8 cellular contexts compared by ENCODE assay signal in genomic region chr9:72315510-72316287, GRCh38. TPM values are rescaled to one million over a fixed set of nuclear protein-coding genes. Genes with fewer than 3 reads are reported as not detected.
DNase-seq lines count a peak whose midpoint lies in the region; ATAC-seq lines count a peak whose summit lies in the region.

No MANE protein-coding gene starts in this region.

- DNase-seq in NCI-H1092 (lab: John Stamatoyannopoulos, UW) (peak; percentile 53), cerebellum (ENCODE audit: low spot score) (peak; percentile 19), medulla oblongata (ENCODE audit: extremely low spot score) (peak; percentile 63), inferior parietal cortex (ENCODE audit: extremely low spot score) (no peak), islet precursor cell (no peak)

- no peaks in the 10 kb centered on the region for H3K9me3 ChIP-seq in BLaER1

- peak overlapping the region; percentile 87 for H3K4me2 ChIP-seq in BLaER1

- H3K4me3 ChIP-seq in BLaER1: peak overlapping the region; percentile 55

- H3K27me3 ChIP-seq in BLaER1: no peaks in the 10 kb centered on the region

- ATAC-seq in HG03108 (IDR thresholded peaks at IDR 0.05; ENCODE audit: unreplicated experiment): no peak
- no peak for ATAC-seq in GM21737 (IDR thresholded peaks at IDR 0.05; ENCODE audit: unreplicated experiment)

- peaks cover 36% of the 10 kb centered on the region for H3K4me1 ChIP-seq in BLaER1

- peak overlapping the region; percentile 75; the same call in 1 of the 2 replicates for H3K27ac ChIP-seq in BLaER1

- H4K20me1 ChIP-seq in BLaER1: no peaks in the 10 kb centered on the region

- H3K36me3 ChIP-seq in BLaER1: no peaks in the 10 kb centered on the region

- peak overlapping the region; percentile 70; the same call in 1 of the 2 replicates for H3K9ac ChIP-seq in BLaER1

RNA-seq across cellular contexts. Expression of gene ZFAND5, which starts 49.3 kb away (rescaled TPM):
- total RNA-seq in cerebellum: 205 TPM

Comparison
In these comparisons a context has a peak if more than half of its experiments do, and no peak if none do; other contexts are left out.
1. DNase-seq: peak in NCI-H1092 (single experiment), cerebellum (single experiment) and medulla oblongata (single experiment); none in inferior parietal cortex (single experiment) and islet precursor cell (single experiment).